In the genomic region with DNA sequence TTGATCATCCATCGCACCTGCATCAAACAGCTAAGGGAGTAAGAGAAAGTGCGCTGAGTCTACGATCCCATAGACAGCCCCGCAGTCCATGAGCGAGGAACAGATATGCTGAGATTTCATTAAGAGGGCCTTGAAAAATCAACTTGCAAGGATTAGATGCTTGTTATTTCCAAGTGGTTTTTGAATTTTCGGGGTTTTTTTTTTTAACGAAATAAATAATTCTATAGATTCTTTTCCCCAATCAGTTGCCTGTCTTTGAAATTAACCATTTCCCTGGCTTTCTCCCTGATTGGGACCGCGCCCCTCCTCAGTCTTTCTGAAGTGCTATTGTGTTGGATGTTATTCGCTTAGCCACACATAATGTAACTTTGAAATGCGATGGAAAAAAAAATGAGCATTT, we compare ENCODE assay signal across 2 cellular contexts.
TF ChIP-seq lines count a peak whose summit lies in the region.

No MANE protein-coding gene starts in this region.

TF ChIP-seq in HepG2, 621 proteins besides CTCF, POLR2A, EP300 and RAD21:
- TF ChIP-seq ZIK1 (CRISPR knock-in tag; IDR thresholded peaks at IDR 0.05; ENCODE audit: borderline replicate concordance, low read depth) (no peak), CBX2 (IDR thresholded peaks at IDR 0.05; ENCODE audit: low read depth, low read length) (peak; percentile 73; the same call in 1 of the 2 replicates), CBX2 (CRISPR knock-in tag; IDR thresholded peaks at IDR 0.05; ENCODE audit: low read depth) (no peak)

TF ChIP-seq in H1, 55 proteins besides CTCF, POLR2A, EP300 and RAD21:
- TF ChIP-seq TEAD4 (IDR thresholded peaks at IDR 0.05; ENCODE audit: low read depth, low read length) (no peak), CHD1 (IDR thresholded peaks at IDR 0.05; ENCODE audit: low read depth, low read length) (no peak), NANOG (IDR thresholded peaks at IDR 0.05; ENCODE audit: insufficient read depth, low read depth, low read length, poor library complexity, severe bottlenecking) (no peak), HDAC6 (IDR thresholded peaks at IDR 0.05; ENCODE audit: low read depth, low read length) (no peak), SIN3A (conservative IDR thresholded peaks at IDR 0.05 in 1 of 2, IDR thresholded peaks at IDR 0.05 in 1 of 2; ENCODE audit: low read depth in 1 of 2, low read length in 2 of 2) (no peak), SP1 (IDR thresholded peaks at IDR 0.05; ENCODE audit: low read depth, low read length) (no peak), RBBP5 (IDR thresholded peaks at IDR 0.05; ENCODE audit: borderline replicate concordance, low read depth, low read length) (no peak), MAFK (IDR thresholded peaks at IDR 0.05; ENCODE audit: low read depth, low read length) (no peak), SIRT6 (IDR thresholded peaks at IDR 0.05; ENCODE audit: low read length) (no peak), KDM5A (IDR thresholded peaks at IDR 0.05; ENCODE audit: low read length) (no peak), TBP (IDR thresholded peaks at IDR 0.05; ENCODE audit: low read depth, low read length) (no peak), CEBPB (IDR thresholded peaks at IDR 0.05; ENCODE audit: low read depth, low read length) (no peak)
- TF ChIP-seq, protein P1, sequence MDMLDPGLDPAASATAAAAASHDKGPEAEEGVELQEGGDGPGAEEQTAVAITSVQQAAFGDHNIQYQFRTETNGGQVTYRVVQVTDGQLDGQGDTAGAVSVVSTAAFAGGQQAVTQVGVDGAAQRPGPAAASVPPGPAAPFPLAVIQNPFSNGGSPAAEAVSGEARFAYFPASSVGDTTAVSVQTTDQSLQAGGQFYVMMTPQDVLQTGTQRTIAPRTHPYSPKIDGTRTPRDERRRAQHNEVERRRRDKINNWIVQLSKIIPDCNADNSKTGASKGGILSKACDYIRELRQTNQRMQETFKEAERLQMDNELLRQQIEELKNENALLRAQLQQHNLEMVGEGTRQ (IDR thresholded peaks at IDR 0.05; ENCODE audit: low read length), result no peak
- TF ChIP-seq, protein P2, sequence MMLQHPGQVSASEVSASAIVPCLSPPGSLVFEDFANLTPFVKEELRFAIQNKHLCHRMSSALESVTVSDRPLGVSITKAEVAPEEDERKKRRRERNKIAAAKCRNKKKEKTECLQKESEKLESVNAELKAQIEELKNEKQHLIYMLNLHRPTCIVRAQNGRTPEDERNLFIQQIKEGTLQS (IDR thresholded peaks at IDR 0.05; ENCODE audit: insufficient read depth, low read depth, low read length), result no peak
